ENCODE assay signal across 26 cellular contexts in the genomic region with DNA sequence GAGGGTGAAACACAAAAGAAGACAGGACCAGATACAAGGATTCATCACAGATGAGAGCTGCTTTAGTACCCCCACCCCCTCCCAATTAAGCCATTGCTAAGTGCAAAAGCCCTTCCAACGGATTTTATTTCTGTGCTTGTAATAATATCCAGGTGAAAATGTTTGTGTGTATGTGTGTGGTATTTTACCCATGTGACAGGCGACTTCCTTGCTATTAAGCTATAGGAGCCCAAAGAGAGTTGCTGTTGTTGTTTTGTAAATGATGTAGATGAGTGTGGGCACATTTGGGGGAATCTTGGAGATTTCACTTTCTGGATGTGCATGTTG. TPM values are rescaled to one million over a fixed set of nuclear protein-coding genes. Genes with fewer than 3 reads are reported as not detected.
A peak's percentile ranks its signal among the peaks of the same experiment; 100 is the strongest.
DNase-seq lines count a peak whose midpoint lies in the region; ATAC-seq and TF ChIP-seq lines count a peak whose summit lies in the region.
"Had no signal": no experiment of that assay in that cellular context is flagged by ENCODE, and none has a peak within 500 bp of the region (broad histone marks: within the 10 kb centered on the region; RNA-seq: fewer than 3 reads in every experiment).

No MANE protein-coding gene starts in this region.

- TF ChIP-seq CTCF in activated CD8-positive, alpha-beta T cell treated with anti-CD3 and anti-CD28 coated beads for 36 hours (IDR thresholded peaks at IDR 0.05): no peak
- no peak for TF ChIP-seq CTCF in WERI-Rb-1 (IDR thresholded peaks at IDR 0.05; ENCODE audit: low read depth, low read length)

- H3K4me3 ChIP-seq in WERI-Rb-1 (ENCODE audit: low read depth, low read length): no peak overlapping the region
- H3K4me3 ChIP-seq: psoas muscle, thoracic aorta had no signal

- POLR2A ChIA-PET in activated CD8-positive, alpha-beta T cell treated with anti-CD3 and anti-CD28 coated beads, Interleukin-2, amount 10 ng/mL, durations not matched to agents 7 days and 5 days (lab: Charles Lee): no interaction called here
- POLR2A ChIA-PET in activated CD8-positive, alpha-beta T cell treated with anti-CD3 and anti-CD28 coated beads for 36 hours (lab: Charles Lee): no interaction called here

- CTCF ChIA-PET in activated CD8-positive, alpha-beta T cell treated with anti-CD3 and anti-CD28 coated beads, Interleukin-2, amount 10 ng/mL, durations not matched to agents 7 days and 5 days (lab: Charles Lee): interaction anchor here (0.7 to 2.1 kb wide), 5 partner anchors 18 to 157 kb away, joined by 3 to 14 read pairs (median 3); a partner anchor contains a TSS
- CTCF ChIA-PET in activated CD8-positive, alpha-beta T cell treated with anti-CD3 and anti-CD28 coated beads for 36 hours (lab: Charles Lee): interaction anchor here (0.9 to 2.7 kb wide), 7 partner anchors 10 to 164 kb away, joined by 3 to 16 read pairs (median 3); a partner anchor contains a TSS
- CTCF ChIA-PET in activated naive CD4-positive, alpha-beta T cell treated with anti-CD3 and anti-CD28 coated beads for 36 hours (lab: Charles Lee): interaction anchor here (0.6 to 1.2 kb wide), 4 partner anchors 18 to 142 kb away, joined by 3 to 5 read pairs (median 4); a partner anchor contains a TSS

- H3K36me3 Mint-ChIP-seq in activated CD8-positive, alpha-beta T cell treated with anti-CD3 and anti-CD28 coated beads, Interleukin-2, amount 10 ng/mL, durations not matched to agents 7 days and 5 days (ENCODE audit: low read depth): no peaks in the 10 kb centered on the region
- no peaks in the 10 kb centered on the region for H3K36me3 Mint-ChIP-seq in activated CD8-positive, alpha-beta T cell treated with anti-CD3 and anti-CD28 coated beads for 36 hours (ENCODE audit: low read depth)
- H3K36me3 Mint-ChIP-seq in activated naive CD4-positive, alpha-beta T cell treated with anti-CD3 and anti-CD28 coated beads for 36 hours (ENCODE audit: low read depth): no peaks in the 10 kb centered on the region
- H3K36me3 Mint-ChIP-seq: CD4-positive, CD25-positive, alpha-beta regulatory T cell had no signal

- H3K9me3 ChIP-seq in WERI-Rb-1 (ENCODE audit: severe bottlenecking): no peaks in the 10 kb centered on the region
- H3K9me3 ChIP-seq: psoas muscle, thoracic aorta had no signal

- ATAC-seq in activated CD8-positive, alpha-beta T cell treated with anti-CD3 and anti-CD28 coated beads, Interleukin-2, amount 10 ng/mL, durations not matched to agents 7 days and 5 days: no peak
- ATAC-seq in activated CD8-positive, alpha-beta T cell treated with anti-CD3 and anti-CD28 coated beads for 36 hours: no peak
- ATAC-seq: psoas muscle had no signal

- H3K27me3 Mint-ChIP-seq in activated CD8-positive, alpha-beta T cell treated with anti-CD3 and anti-CD28 coated beads, Interleukin-2, amount 10 ng/mL, durations not matched to agents 7 days and 5 days (ENCODE audit: low read depth): peaks cover 86% of the 10 kb centered on the region
- peaks cover 77% of the 10 kb centered on the region for H3K27me3 Mint-ChIP-seq in activated CD8-positive, alpha-beta T cell treated with anti-CD3 and anti-CD28 coated beads for 36 hours
- peaks cover 83% of the 10 kb centered on the region for H3K27me3 Mint-ChIP-seq in activated naive CD4-positive, alpha-beta T cell treated with anti-CD3 and anti-CD28 coated beads for 36 hours (ENCODE audit: low read depth)

- H3K27me3 ChIP-seq in WERI-Rb-1 (ENCODE audit: insufficient read depth, low read depth, severe bottlenecking): no peaks in the 10 kb centered on the region

- intact Hi-C loops in activated CD8-positive, alpha-beta T cell treated with anti-CD3 and anti-CD28 coated beads for 36 hours (cut with micrococcal nuclease): no loop called here
- intact Hi-C loops in activated naive CD4-positive, alpha-beta T cell treated with anti-CD3 and anti-CD28 coated beads for 36 hours (cut with micrococcal nuclease): loop anchor here (5.0 kb wide), 2 partner anchors 78 to 98 kb away; a partner anchor contains a TSS

- DNase-seq in activated CD8-positive, alpha-beta T cell treated with anti-CD3 and anti-CD28 coated beads, Interleukin-2, amount 10 ng/mL, durations not matched to agents 7 days and 5 days: no peak
- no peak for DNase-seq in activated CD8-positive, alpha-beta T cell treated with anti-CD3 and anti-CD28 coated beads for 36 hours
- DNase-seq in WERI-Rb-1 (no peak), left kidney (ENCODE audit: low read depth, low spot score) (peak; percentile 51), retina (peak; percentile 53)
- no peak for DNase-seq in activated CD4-positive, CD25-positive, alpha-beta regulatory T cell (lab: John Stamatoyannopoulos, UW)
- DNase-seq in activated naive CD4-positive, alpha-beta T cell treated with anti-CD3 and anti-CD28 coated beads for 36 hours: no peak
- no peak for DNase-seq in stimulated activated CD4-positive, alpha-beta T cell treated with anti-CD3 and anti-CD28 coated beads, Interleukin-15, amount 100 ng/mL, for 24 hours
- DNase-seq: central memory CD4-positive, alpha-beta T cell; dermis blood vessel endothelial cell; EL; NCI-H1092; NCI-H1694 treated with DMSO at 0.1 percent for 48 hours; NCI-H2171; NCI-H510A treated with DMSO at 0.1 percent for 48 hours; psoas muscle; SHP77; stimulated activated naive CD4-positive, alpha-beta T cell treated with Interleukin-2 at 50 U/mL for 16 hours; T-helper 9 cell had no signal

- peak overlapping the region; percentile 13 for H3K4me3 Mint-ChIP-seq in activated CD8-positive, alpha-beta T cell treated with anti-CD3 and anti-CD28 coated beads, Interleukin-2, amount 10 ng/mL, durations not matched to agents 7 days and 5 days
- H3K4me3 Mint-ChIP-seq in activated CD8-positive, alpha-beta T cell treated with anti-CD3 and anti-CD28 coated beads for 36 hours: no peak overlapping the region
- H3K4me3 Mint-ChIP-seq in activated naive CD4-positive, alpha-beta T cell treated with anti-CD3 and anti-CD28 coated beads for 36 hours: no peak overlapping the region
- H3K4me3 Mint-ChIP-seq: activated CD4-positive, alpha-beta T cell treated with anti-CD3 and anti-CD28 coated beads, Interleukin-2, amount 10 ng/mL, durations not matched to agents 7 days and 5 days had no signal

- peak overlapping the region; percentile 81 for H3K27ac ChIP-seq in WERI-Rb-1
- H3K27ac ChIP-seq: psoas muscle, thoracic aorta, VCaP had no signal

- peaks cover 9% of the 10 kb centered on the region for H3K36me3 ChIP-seq in WERI-Rb-1
- H3K36me3 ChIP-seq: thoracic aorta had no signal

- H3K4me1 Mint-ChIP-seq in activated CD8-positive, alpha-beta T cell treated with anti-CD3 and anti-CD28 coated beads, Interleukin-2, amount 10 ng/mL, durations not matched to agents 7 days and 5 days (ENCODE audit: low read depth): peaks cover 40% of the 10 kb centered on the region
- H3K4me1 Mint-ChIP-seq in activated CD8-positive, alpha-beta T cell treated with anti-CD3 and anti-CD28 coated beads for 36 hours (ENCODE audit: low read depth): peaks cover 33% of the 10 kb centered on the region
- peaks cover 27% of the 10 kb centered on the region for H3K4me1 Mint-ChIP-seq in activated naive CD4-positive, alpha-beta T cell treated with anti-CD3 and anti-CD28 coated beads for 36 hours (ENCODE audit: low read depth)

- H3K27ac Mint-ChIP-seq in activated CD8-positive, alpha-beta T cell treated with anti-CD3 and anti-CD28 coated beads, Interleukin-2, amount 10 ng/mL, durations not matched to agents 7 days and 5 days: no peak overlapping the region
- H3K27ac Mint-ChIP-seq in activated CD8-positive, alpha-beta T cell treated with anti-CD3 and anti-CD28 coated beads for 36 hours: no peak overlapping the region
- H3K27ac Mint-ChIP-seq in activated naive CD4-positive, alpha-beta T cell treated with anti-CD3 and anti-CD28 coated beads for 36 hours: no peak overlapping the region
- H3K27ac Mint-ChIP-seq: activated CD4-positive, alpha-beta T cell treated with anti-CD3 and anti-CD28 coated beads, Interleukin-2, amount 10 ng/mL, durations not matched to agents 7 days and 5 days; CD4-positive, CD25-positive, alpha-beta regulatory T cell had no signal

- H3K9me3 Mint-ChIP-seq in activated CD8-positive, alpha-beta T cell treated with anti-CD3 and anti-CD28 coated beads, Interleukin-2, amount 10 ng/mL, durations not matched to agents 7 days and 5 days (ENCODE audit: insufficient read depth): no peaks in the 10 kb centered on the region
- H3K9me3 Mint-ChIP-seq in activated CD8-positive, alpha-beta T cell treated with anti-CD3 and anti-CD28 coated beads for 36 hours: no peaks in the 10 kb centered on the region
- no peaks in the 10 kb centered on the region for H3K9me3 Mint-ChIP-seq in activated naive CD4-positive, alpha-beta T cell treated with anti-CD3 and anti-CD28 coated beads for 36 hours
- H3K9me3 Mint-ChIP-seq: activated CD4-positive, alpha-beta T cell treated with anti-CD3 and anti-CD28 coated beads, Interleukin-2, amount 10 ng/mL, durations not matched to agents 7 days and 5 days had no signal

RNA-seq across cellular contexts. Expression of a gene that starts 3.2 kb away (rescaled TPM):
- total RNA-seq in activated CD8-positive, alpha-beta T cell treated with anti-CD3 and anti-CD28 coated beads, Interleukin-2, amount 10 ng/mL, durations not matched to agents 7 days and 5 days: 1 to 10 TPM; 1.1 to 1.3 TPM
- 1 to 10 TPM in 1 of 2 experiments, under 1 TPM in 1; 0.89 to 1.2 TPM for total RNA-seq in activated CD8-positive, alpha-beta T cell treated with anti-CD3 and anti-CD28 coated beads for 36 hours
- under 1 TPM in 1 of 2 experiments, not detected in 1; 0.12 TPM for total RNA-seq in activated naive CD4-positive, alpha-beta T cell treated with anti-CD3 and anti-CD28 coated beads for 36 hours
- total RNA-seq: A172; activated CD4-positive, alpha-beta T cell treated with anti-CD3 and anti-CD28 coated beads, Interleukin-2, amount 10 ng/mL, durations not matched to agents 7 days and 5 days; dermis blood vessel endothelial cell; H7; liver had no signal

RNA-seq across cellular contexts. Expression of a gene that starts 17.6 kb away (rescaled TPM):
- total RNA-seq in activated CD8-positive, alpha-beta T cell treated with anti-CD3 and anti-CD28 coated beads, Interleukin-2, amount 10 ng/mL, durations not matched to agents 7 days and 5 days: not detected
- not detected for total RNA-seq in activated CD8-positive, alpha-beta T cell treated with anti-CD3 and anti-CD28 coated beads for 36 hours
- total RNA-seq in activated naive CD4-positive, alpha-beta T cell treated with anti-CD3 and anti-CD28 coated beads for 36 hours: not detected
- total RNA-seq: A172; activated CD4-positive, alpha-beta T cell treated with anti-CD3 and anti-CD28 coated beads, Interleukin-2, amount 10 ng/mL, durations not matched to agents 7 days and 5 days; CD4-positive, CD25-positive, alpha-beta regulatory T cell; dermis blood vessel endothelial cell; H7; liver had no signal

RNA-seq across cellular contexts. Expression of a gene that starts 22.2 kb away (rescaled TPM):
- not detected for total RNA-seq in activated CD8-positive, alpha-beta T cell treated with anti-CD3 and anti-CD28 coated beads, Interleukin-2, amount 10 ng/mL, durations not matched to agents 7 days and 5 days
- total RNA-seq in activated CD8-positive, alpha-beta T cell treated with anti-CD3 and anti-CD28 coated beads for 36 hours: not detected
- not detected for total RNA-seq in activated naive CD4-positive, alpha-beta T cell treated with anti-CD3 and anti-CD28 coated beads for 36 hours
- total RNA-seq: activated CD4-positive, alpha-beta T cell treated with anti-CD3 and anti-CD28 coated beads, Interleukin-2, amount 10 ng/mL, durations not matched to agents 7 days and 5 days; CD4-positive, CD25-positive, alpha-beta regulatory T cell; H7; thoracic aorta had no signal

RNA-seq across cellular contexts. Expression of a gene that starts 41.7 kb away (rescaled TPM):
- total RNA-seq in activated CD8-positive, alpha-beta T cell treated with anti-CD3 and anti-CD28 coated beads, Interleukin-2, amount 10 ng/mL, durations not matched to agents 7 days and 5 days: not detected
- total RNA-seq in activated CD8-positive, alpha-beta T cell treated with anti-CD3 and anti-CD28 coated beads for 36 hours: not detected
- total RNA-seq in activated naive CD4-positive, alpha-beta T cell treated with anti-CD3 and anti-CD28 coated beads for 36 hours: not detected
- total RNA-seq: A172; activated CD4-positive, alpha-beta T cell treated with anti-CD3 and anti-CD28 coated beads, Interleukin-2, amount 10 ng/mL, durations not matched to agents 7 days and 5 days; CD4-positive, CD25-positive, alpha-beta regulatory T cell; dermis blood vessel endothelial cell; H7; liver; thoracic aorta had no signal

RNA-seq across cellular contexts. Expression of a gene that starts 50.5 kb away (rescaled TPM):
- total RNA-seq in activated CD8-positive, alpha-beta T cell treated with anti-CD3 and anti-CD28 coated beads, Interleukin-2, amount 10 ng/mL, durations not matched to agents 7 days and 5 days: not detected
- total RNA-seq in activated CD8-positive, alpha-beta T cell treated with anti-CD3 and anti-CD28 coated beads for 36 hours: not detected
- total RNA-seq in activated naive CD4-positive, alpha-beta T cell treated with anti-CD3 and anti-CD28 coated beads for 36 hours: not detected
- total RNA-seq: activated CD4-positive, alpha-beta T cell treated with anti-CD3 and anti-CD28 coated beads, Interleukin-2, amount 10 ng/mL, durations not matched to agents 7 days and 5 days; CD4-positive, CD25-positive, alpha-beta regulatory T cell; H7; liver; thoracic aorta had no signal

Comparison
In these comparisons a context has a peak if more than half of its experiments do, and no peak if none do; other contexts are left out.
1. DNase-seq: peak in left kidney (single experiment) and retina (single experiment); none in activated CD8-positive, alpha-beta T cell treated with anti-CD3 and anti-CD28 coated beads, Interleukin-2, amount 10 ng/mL, durations not matched to agents 7 days and 5 days (single experiment), activated CD8-positive, alpha-beta T cell treated with anti-CD3 and anti-CD28 coated beads for 36 hours (single experiment), WERI-Rb-1 (single experiment), activated CD4-positive, CD25-positive, alpha-beta regulatory T cell (0 of 4), activated naive CD4-positive, alpha-beta T cell treated with anti-CD3 and anti-CD28 coated beads for 36 hours (single experiment) and stimulated activated CD4-positive, alpha-beta T cell treated with anti-CD3 and anti-CD28 coated beads, Interleukin-15, amount 100 ng/mL, for 24 hours (single experiment).